1 cellular context compared by ENCODE assay signal in genomic region chr5:43039115-43039467, GRCh38.
TF ChIP-seq lines count a peak whose summit lies in the region.

No MANE protein-coding gene starts in this region.

TF ChIP-seq in K562, 482 proteins besides CTCF, POLR2A, EP300 and RAD21 (continued from another document):
- TF ChIP-seq MTF1 (CRISPR knock-in tag; IDR thresholded peaks at IDR 0.05; ENCODE audit: borderline replicate concordance): no peak
- TF ChIP-seq KAT2B (IDR thresholded peaks at IDR 0.05; ENCODE audit: low read depth, low read length): no peak
- no peak for TF ChIP-seq PHB2 (IDR thresholded peaks at IDR 0.05; ENCODE audit: low read depth)
- peak; percentile 86 for TF ChIP-seq ZNF512 (tag; IDR thresholded peaks at IDR 0.05)
- 0 out of 2 replicates have a peak, but pooled peaks have one; percentile 24 for TF ChIP-seq ARID1B (IDR thresholded peaks at IDR 0.05)
- no peak for TF ChIP-seq ZBTB12 (CRISPR knock-in tag; IDR thresholded peaks at IDR 0.05)
- no peak for TF ChIP-seq ZNF384 (IDR thresholded peaks at IDR 0.05; ENCODE audit: low read depth, low read length)
- TF ChIP-seq ARNT (IDR thresholded peaks at IDR 0.05): 0 out of 4 replicates have a peak, but pooled peaks of 1 of the 2 experiments have one; percentile 51
- no peak for TF ChIP-seq ZNF583 (CRISPR knock-in tag; IDR thresholded peaks at IDR 0.05)
- no peak for TF ChIP-seq MEF2D (tag; conservative IDR thresholded peaks at IDR 0.05; ENCODE audit: low read depth)
- TF ChIP-seq ATF6 (CRISPR knock-in tag; IDR thresholded peaks at IDR 0.05): no peak
- TF ChIP-seq SMARCE1 (IDR thresholded peaks at IDR 0.05): 0 out of 2 replicates have a peak, but pooled peaks have one; percentile 2
- TF ChIP-seq HOMEZ (CRISPR knock-in tag; IDR thresholded peaks at IDR 0.05): no peak
- 0 out of 4 replicates have a peak, but pooled peaks of 1 of the 2 experiments have one; percentile 34 for TF ChIP-seq MLLT1 (IDR thresholded peaks at IDR 0.05)
- TF ChIP-seq ASH1L (IDR thresholded peaks at IDR 0.05; ENCODE audit: borderline replicate concordance, low read depth, partially characterized antibody): peak; percentile 26
